7 cellular contexts compared by ENCODE assay signal in the genomic region with DNA sequence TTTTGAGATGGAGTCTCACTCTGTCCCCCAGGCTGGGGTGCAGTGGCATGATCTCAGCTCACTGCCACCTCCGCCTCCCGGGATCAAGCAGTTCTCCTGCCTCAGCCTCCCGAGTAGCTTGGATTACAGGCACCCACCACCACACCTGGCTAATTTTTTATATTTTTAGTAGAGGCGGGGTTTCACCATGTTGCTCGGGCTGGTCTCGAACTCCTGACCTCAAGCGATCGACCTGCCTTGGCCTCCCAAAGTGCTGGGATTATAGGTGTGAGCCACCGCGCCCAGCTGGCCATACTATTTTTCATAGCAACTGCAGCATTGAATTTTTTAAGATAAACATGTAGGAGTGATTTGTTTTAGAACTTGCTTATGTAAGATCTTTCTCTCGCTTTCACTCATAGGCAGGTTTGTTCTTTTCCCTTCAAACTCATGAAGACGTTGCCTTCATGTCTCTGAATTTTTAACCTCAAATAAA.
DNase-seq lines count a peak whose midpoint lies in the region; ATAC-seq and TF ChIP-seq lines count a peak whose summit lies in the region.
"Not testable (repeated sequence)": the region's sequence is repeated elsewhere in the genome, so short reads cannot be mapped to it uniquely, and the experiment has no call there.

No MANE protein-coding gene starts in this region.

- not testable (repeated sequence) for H3K27ac ChIP-seq in colonic mucosa

- ATAC-seq in HG02759 (IDR thresholded peaks at IDR 0.05; ENCODE audit: unreplicated experiment), result peak; percentile 41
- ATAC-seq in activated B cell treated with CpG ODN at 0.5 μM for 24 hours (ENCODE audit: low read depth); stimulated activated naive CD8-positive, alpha-beta T cell treated with anti-CD3 and anti-CD28 coated beads, Interleukin-15, Interleukin-2, amounts not matched to agents 100 U/mL and 50 U/mL, for 24 hours: not testable (repeated sequence)

- H3K27me3 ChIP-seq in colonic mucosa, result not testable (repeated sequence)

- DNase-seq in GM13977 (ENCODE audit: low spot score), result peak; percentile 59
- DNase-seq in activated B cell treated with CpG ODN at 0.5 μM for 24 hours, result peak; percentile 0
- peak; percentile 16 for DNase-seq in activated T-cell treated with anti-CD3 and anti-CD28 coated beads, Interleukin-2, amount 50 U/mL, for 24 hours
- peak; percentile 2 for DNase-seq in colonic mucosa
- DNase-seq in mesenteric fat pad (ENCODE audit: low spot score), result peak; percentile 41
- peak; percentile 1 for DNase-seq in stimulated activated naive CD8-positive, alpha-beta T cell treated with anti-CD3 and anti-CD28 coated beads, Interleukin-15, Interleukin-2, amounts not matched to agents 100 U/mL and 50 U/mL, for 24 hours

- POLR2A ChIA-PET in activated B cell treated with CpG ODN at 0.5 μM for 24 hours (lab: Charles Lee), result interaction anchor here (1.4 kb wide), 1 partner anchor 10 kb away, joined by 3 read pairs; no protein-coding TSS in a partner anchor

- H3K9ac ChIP-seq in colonic mucosa (ENCODE audit: low read depth in 2 of 2, low read length in 2 of 2), result not testable (repeated sequence)

- not testable (repeated sequence) for H3K4me1 ChIP-seq in colonic mucosa

- CTCF ChIA-PET in activated B cell treated with CpG ODN at 0.5 μM for 24 hours (lab: Charles Lee), result interaction anchor here (1.4 kb wide), 1 partner anchor 21 kb away, joined by 3 read pairs; no protein-coding TSS in a partner anchor

- not testable (repeated sequence) for H3K9me3 Mint-ChIP-seq in activated B cell treated with CpG ODN at 0.5 μM for 24 hours; activated T-cell treated with anti-CD3 and anti-CD28 coated beads, Interleukin-2, amount 50 U/mL, for 24 hours

- H3K4me3 ChIP-seq in colonic mucosa, result not testable (repeated sequence)

- in situ Hi-C loops in GM13977 (cut with MboI; ENCODE audit: low pct_unique_long_range_greater_than_20kb, low sequenced_read_pairs, unreplicated experiment), result not testable (repeated sequence)

- not testable (repeated sequence) for H3K4me3 Mint-ChIP-seq in activated B cell treated with CpG ODN at 0.5 μM for 24 hours; activated T-cell treated with anti-CD3 and anti-CD28 coated beads, Interleukin-2, amount 50 U/mL, for 24 hours

- not testable (repeated sequence) for H3K27ac Mint-ChIP-seq in activated B cell treated with CpG ODN at 0.5 μM for 24 hours; activated T-cell treated with anti-CD3 and anti-CD28 coated beads, Interleukin-2, amount 50 U/mL, for 24 hours

- TF ChIP-seq CTCF in GM13977 (IDR thresholded peaks at IDR 0.05; ENCODE audit: extremely low read depth, insufficient read depth, missing control alignments); activated B cell treated with CpG ODN at 0.5 μM for 24 hours (IDR thresholded peaks at IDR 0.05); colonic mucosa (IDR thresholded peaks at IDR 0.05): not testable (repeated sequence)

- H3K36me3 Mint-ChIP-seq in activated B cell treated with CpG ODN at 0.5 μM for 24 hours (ENCODE audit: low read depth); activated T-cell treated with anti-CD3 and anti-CD28 coated beads, Interleukin-2, amount 50 U/mL, for 24 hours (ENCODE audit: low read depth): not testable (repeated sequence)

- H3K36me3 ChIP-seq in colonic mucosa, result not testable (repeated sequence)

- peaks cover 40% of the 10 kb centered on the region for H3K4me1 Mint-ChIP-seq in activated B cell treated with CpG ODN at 0.5 μM for 24 hours
- peaks cover 50% of the 10 kb centered on the region for H3K4me1 Mint-ChIP-seq in activated T-cell treated with anti-CD3 and anti-CD28 coated beads, Interleukin-2, amount 50 U/mL, for 24 hours (ENCODE audit: low read depth)

- H3K27me3 Mint-ChIP-seq in activated B cell treated with CpG ODN at 0.5 μM for 24 hours; activated T-cell treated with anti-CD3 and anti-CD28 coated beads, Interleukin-2, amount 50 U/mL, for 24 hours: not testable (repeated sequence)

- intact Hi-C loops in activated B cell treated with CpG ODN at 0.5 μM for 24 hours (cut with micrococcal nuclease); colonic mucosa (cut with DNase I): not testable (repeated sequence)

- not testable (repeated sequence) for H3K9me3 ChIP-seq in colonic mucosa

Comparison
In these comparisons a context has a peak if more than half of its experiments do, and no peak if none do; other contexts are left out.
1. DNase-seq: peak in every context shown above with its lines; median percentile 59 in GM13977; 41 in mesenteric fat pad; 16 in activated T-cell treated with anti-CD3 and anti-CD28 coated beads, Interleukin-2, amount 50 U/mL, for 24 hours; 2 in colonic mucosa; 1 in stimulated activated naive CD8-positive, alpha-beta T cell treated with anti-CD3 and anti-CD28 coated beads, Interleukin-15, Interleukin-2, amounts not matched to agents 100 U/mL and 50 U/mL, for 24 hours; 0 in activated B cell treated with CpG ODN at 0.5 μM for 24 hours.